ENCODE assay signal across 1 cellular context in the genomic region with DNA sequence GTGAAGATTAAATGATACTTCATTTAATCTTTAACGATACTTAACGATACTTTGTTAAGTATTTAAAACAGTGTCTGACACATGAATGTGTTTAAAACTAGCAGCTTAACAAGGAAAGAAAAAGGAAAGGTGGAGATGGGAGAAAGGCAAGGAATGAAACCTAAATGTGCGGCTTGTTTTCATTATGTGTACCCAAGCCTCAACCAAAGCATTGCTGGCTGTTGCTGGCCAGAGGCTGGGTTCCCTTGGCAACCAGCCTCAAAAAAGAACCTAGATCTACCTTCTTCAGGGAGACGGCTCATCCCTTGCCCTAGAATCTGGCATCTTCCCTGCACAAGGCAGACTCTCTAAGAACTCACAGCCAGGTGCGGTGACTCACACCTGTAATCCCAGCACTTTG.
A peak's percentile ranks its signal among the peaks of the same experiment; 100 is the strongest.
TF ChIP-seq lines count a peak whose summit lies in the region.

No MANE protein-coding gene starts in this region.

TF ChIP-seq in K562, 482 proteins besides CTCF, POLR2A, EP300 and RAD21:
- TF ChIP-seq RFX1 (IDR thresholded peaks at IDR 0.05) (peak; percentile 34; the same call in 1 of the 2 replicates), HMGN3 (IDR thresholded peaks at IDR 0.05; ENCODE audit: borderline replicate concordance, extremely low read depth, insufficient read length, low read depth, low read length) (no peak)
